8 cellular contexts compared by ENCODE assay signal in genomic region chr20:47620808-47621805, GRCh38.
DNase-seq lines count a peak whose midpoint lies in the region; ATAC-seq, FAIRE-seq and TF ChIP-seq lines count a peak whose summit lies in the region.

No MANE protein-coding gene starts in this region.

- H3K9ac ChIP-seq in HepG2 (ENCODE audit: insufficient read depth, low read depth, low read length): no peak overlapping the region

- no peak overlapping the region for H3K4me3 ChIP-seq in bronchial epithelial cell (ENCODE audit: low read depth, low read length)
- H3K4me3 ChIP-seq in HepG2 (replicated peaks in 1 of 3; ENCODE audit: insufficient read depth in 1 of 3, low read depth in 2 of 3, low read length in 3 of 3): no peak overlapping the region

- WGBS in HepG2 (ENCODE audit: low lambda C conversion rate): 69% methylated on average over 8 of the region's 8 CpGs

- intact Hi-C loops in HepG2 (cut with micrococcal nuclease; ENCODE audit: unreplicated experiment): loop anchor here (1.0 to 5.0 kb wide), 6 partner anchors 44 to 424 kb away; no protein-coding TSS in a partner anchor

- H4K20me1 ChIP-seq in HepG2 (ENCODE audit: insufficient read depth, low read length): peaks cover 11% of the 10 kb centered on the region; the same call in 1 of the 2 replicates

- TF ChIP-seq POLR2A in HepG2 (IDR thresholded peaks at IDR 0.05; ENCODE audit: insufficient read depth in 1 of 2, low read depth in 2 of 2, low read length in 2 of 2): no peak

- H3K9me3 ChIP-seq in HepG2 (ENCODE audit: low read length): no peaks in the 10 kb centered on the region

- H3K36me3 Mint-ChIP-seq in HFFc6 (ENCODE audit: low read depth): peaks cover 6% of the 10 kb centered on the region; the same call in 1 of the 2 replicates
- H3K36me3 Mint-ChIP-seq in stimulated activated effector memory CD8-positive, alpha-beta T cell treated with anti-CD3 and anti-CD28 coated beads, Interleukin-12 subunit alpha, Interleukin-12 subunit beta, amount 100 ng/mL, for 72 hours: peaks cover 72% of the 10 kb centered on the region

- DNase-seq in DMS 273 treated with DMSO at 0.1 percent for 48 hours (lab: John Stamatoyannopoulos, UW): peak; percentile 14
- DNase-seq in HFFc6: peak; percentile 71
- DNase-seq in NOMO-1 treated with DMSO at 0.1 percent for 48 hours (lab: John Stamatoyannopoulos, UW; ENCODE audit: unreplicated experiment): peak; percentile 52
- peak; percentile 70 for DNase-seq in bronchial epithelial cell (ENCODE audit: low read depth)
- peak; percentile 66 for DNase-seq in HepG2 (ENCODE audit: low spot score)
- no peak for DNase-seq in stimulated activated effector memory CD8-positive, alpha-beta T cell treated with anti-CD3 and anti-CD28 coated beads, Interleukin-12 subunit alpha, Interleukin-12 subunit beta, amount 100 ng/mL, for 72 hours (ENCODE audit: low spot score in 2 of 2)

- H3K36me3 ChIP-seq in bronchial epithelial cell (ENCODE audit: control insufficient read depth, insufficient read depth, low read length) (peaks cover 1% of the 10 kb centered on the region), HepG2 (replicated peaks in 1 of 2; ENCODE audit: control insufficient read depth in 1 of 2, insufficient read depth in 2 of 2, low read length in 2 of 2) (peaks cover 10 to 40% of the 10 kb centered on the region in 2 experiments)

- H3K4me1 ChIP-seq in HepG2 (ENCODE audit: insufficient read depth, low read length): no peaks in the 10 kb centered on the region

- H3K27me3 Mint-ChIP-seq in HFFc6 (ENCODE audit: insufficient read depth): no peaks in the 10 kb centered on the region; the same call in none of the 2 replicates

- in situ Hi-C loops in HepG2 (cut with HindIII; ENCODE audit: extremely low pct_ligation_motif_present, low pct_unique_long_range_greater_than_20kb): loop anchor here (5.0 to 10.0 kb wide), 2 partner anchors 104 to 426 kb away; no protein-coding TSS in a partner anchor

- peak; percentile 79 for TF ChIP-seq RAD21 in HepG2 (CRISPR knock-in tag; IDR thresholded peaks at IDR 0.05)

- H3K27me3 ChIP-seq in bronchial epithelial cell (ENCODE audit: control insufficient read depth, insufficient read depth, low read length) (no peaks in the 10 kb centered on the region), HepG2 (ENCODE audit: control insufficient read depth in 1 of 2, insufficient read depth in 2 of 2, low read length in 2 of 2) (no peaks in the 10 kb centered on the region)

- peak; percentile 97 for TF ChIP-seq CTCF in HFFc6 (IDR thresholded peaks at IDR 0.05)
- peak; percentile 47 for TF ChIP-seq CTCF in bronchial epithelial cell (IDR thresholded peaks at IDR 0.05; ENCODE audit: insufficient read depth, low read length, severe bottlenecking)
- peak; percentile 72 for TF ChIP-seq CTCF in HepG2 (CRISPR knock-in tag; IDR thresholded peaks at IDR 0.05)

- no peak overlapping the region for H3K4me2 ChIP-seq in HepG2 (ENCODE audit: low read depth, low read length)

- H3K79me2 ChIP-seq in HepG2 (ENCODE audit: insufficient read depth, low read length): peaks cover 20% of the 10 kb centered on the region

- no peaks in the 10 kb centered on the region for H3K9me3 Mint-ChIP-seq in HFFc6
- H3K9me3 Mint-ChIP-seq in stimulated activated effector memory CD8-positive, alpha-beta T cell treated with anti-CD3 and anti-CD28 coated beads, Interleukin-12 subunit alpha, Interleukin-12 subunit beta, amount 100 ng/mL, for 72 hours: no peaks in the 10 kb centered on the region

- no peak overlapping the region for H3K27ac ChIP-seq in HepG2 (ENCODE audit: extremely low read length, insufficient read depth, low read length)

- POLR2A ChIA-PET in HepG2 (lab: Yijun Ruan, JAX): no interaction called here

- no peak overlapping the region for H2AFZ ChIP-seq in HepG2 (ENCODE audit: low read length)

- FAIRE-seq in bronchial epithelial cell (lab: Jason Lieb, UNC) (no peak), HepG2 (lab: Jason Lieb, UNC) (peak; percentile 39)

- no TSS peak for BruUV-seq in HepG2 (replicated peaks; lab: Mats Ljungman, UMichigan)

- 0 out of 3 replicates have a peak, but pooled peaks have one; percentile 33 for ATAC-seq in HepG2
- ATAC-seq in GM18907 (IDR thresholded peaks at IDR 0.05; ENCODE audit: unreplicated experiment): no peak
- ATAC-seq in stimulated activated effector memory CD8-positive, alpha-beta T cell treated with anti-CD3 and anti-CD28 coated beads, Interleukin-12 subunit alpha, Interleukin-12 subunit beta, amount 100 ng/mL, for 72 hours: no peak
- no peak for ATAC-seq in GM21576 (IDR thresholded peaks at IDR 0.05; ENCODE audit: unreplicated experiment)

- CTCF ChIA-PET in HepG2 (lab: Yijun Ruan, JAX; ENCODE audit: low intra/inter-chr PET ratio, low total read pairs): interaction anchor here (0.6 to 1.7 kb wide), 11 partner anchors 85 to 425 kb away, joined by 3 to 11 read pairs (median 3); no protein-coding TSS in a partner anchor

- H3K4me1 Mint-ChIP-seq in HFFc6 (ENCODE audit: low read depth): peaks cover 16% of the 10 kb centered on the region
- H3K4me1 Mint-ChIP-seq in stimulated activated effector memory CD8-positive, alpha-beta T cell treated with anti-CD3 and anti-CD28 coated beads, Interleukin-12 subunit alpha, Interleukin-12 subunit beta, amount 100 ng/mL, for 72 hours: peaks cover 14% of the 10 kb centered on the region

- H3K4me3 Mint-ChIP-seq in HFFc6: no peak overlapping the region
- H3K4me3 Mint-ChIP-seq in stimulated activated effector memory CD8-positive, alpha-beta T cell treated with anti-CD3 and anti-CD28 coated beads, Interleukin-12 subunit alpha, Interleukin-12 subunit beta, amount 100 ng/mL, for 72 hours: no peak overlapping the region

- no peak overlapping the region for H3K27ac Mint-ChIP-seq in HFFc6
- no peak overlapping the region for H3K27ac Mint-ChIP-seq in stimulated activated effector memory CD8-positive, alpha-beta T cell treated with anti-CD3 and anti-CD28 coated beads, Interleukin-12 subunit alpha, Interleukin-12 subunit beta, amount 100 ng/mL, for 72 hours

- TF ChIP-seq EP300 in HepG2 (IDR thresholded peaks at IDR 0.05; ENCODE audit: low read depth in 2 of 2, low read length in 2 of 2) (no peak), HepG2 (CRISPR knock-in tag; IDR thresholded peaks at IDR 0.05; ENCODE audit: borderline replicate concordance) (no peak)

TF ChIP-seq in HepG2, 621 proteins besides CTCF, POLR2A, EP300 and RAD21 (continues in another document):
- no peak for TF ChIP-seq ZEB1 (IDR thresholded peaks at IDR 0.05; ENCODE audit: insufficient replicate concordance, low read depth)
- 0 out of 2 replicates have a peak, but pooled peaks have one; percentile 9 for TF ChIP-seq ELF4 (CRISPR knock-in tag; IDR thresholded peaks at IDR 0.05; ENCODE audit: borderline replicate concordance)
- 0 out of 2 replicates have a peak, but pooled peaks have one; percentile 40 for TF ChIP-seq CREB3 (CRISPR knock-in tag; IDR thresholded peaks at IDR 0.05)
- peak; percentile 85 for TF ChIP-seq SMC3 (IDR thresholded peaks at IDR 0.05; ENCODE audit: low read length)
- TF ChIP-seq ASH2L (IDR thresholded peaks at IDR 0.05; ENCODE audit: insufficient read length, low read depth, low read length): peak; percentile 30
- TF ChIP-seq FLYWCH1 (CRISPR knock-in tag; IDR thresholded peaks at IDR 0.05): no peak
- 0 out of 2 replicates have a peak, but pooled peaks have one; percentile 32 for TF ChIP-seq ZNF670 (CRISPR knock-in tag; IDR thresholded peaks at IDR 0.05; ENCODE audit: borderline replicate concordance)
- no peak for TF ChIP-seq ZFP36 (IDR thresholded peaks at IDR 0.05; ENCODE audit: borderline replicate concordance, low read depth, low read length, partially characterized antibody)
- TF ChIP-seq ZNF589 (CRISPR knock-in tag; conservative IDR thresholded peaks at IDR 0.05): no peak
- peak; percentile 89 for TF ChIP-seq ARID3A (IDR thresholded peaks at IDR 0.05; ENCODE audit: low read depth, low read length)
- peak in 1 of 2 experiments; percentile 54; a peak in 2 of 4 replicates for TF ChIP-seq KLF16 (CRISPR knock-in tag; IDR thresholded peaks at IDR 0.05)
- TF ChIP-seq NR2F1 (CRISPR knock-in tag; IDR thresholded peaks at IDR 0.05): 0 out of 4 replicates have a peak, but pooled peaks of 1 of the 2 experiments have one; percentile 14
- no peak for TF ChIP-seq GABPB1 (CRISPR knock-in tag; IDR thresholded peaks at IDR 0.05)
- no peak for TF ChIP-seq ZNF607 (CRISPR knock-in tag; IDR thresholded peaks at IDR 0.05; ENCODE audit: borderline replicate concordance)
- TF ChIP-seq PCBP1 (IDR thresholded peaks at IDR 0.05; ENCODE audit: borderline replicate concordance, low read depth, low read length): no peak
- no peak for TF ChIP-seq ZNF20 (CRISPR knock-in tag; IDR thresholded peaks at IDR 0.05)
- TF ChIP-seq IRF2 (CRISPR knock-in tag; IDR thresholded peaks at IDR 0.05): peak; percentile 16; the same call in 1 of the 2 replicates

Comparison
In these comparisons a context has a peak if more than half of its experiments do, and no peak if none do; other contexts are left out.
1. DNase-seq: peak in DMS 273 treated with DMSO at 0.1 percent for 48 hours (single experiment), HFFc6 (single experiment), NOMO-1 treated with DMSO at 0.1 percent for 48 hours (single experiment), bronchial epithelial cell (single experiment) and HepG2 (single experiment); none in stimulated activated effector memory CD8-positive, alpha-beta T cell treated with anti-CD3 and anti-CD28 coated beads, Interleukin-12 subunit alpha, Interleukin-12 subunit beta, amount 100 ng/mL, for 72 hours (0 of 2).
2. CTCF ChIP-seq: peak in every context shown above with its lines; median percentile 97 in HFFc6; 72 in HepG2; 47 in bronchial epithelial cell.